16 cellular contexts compared by ENCODE assay signal in the genomic region with DNA sequence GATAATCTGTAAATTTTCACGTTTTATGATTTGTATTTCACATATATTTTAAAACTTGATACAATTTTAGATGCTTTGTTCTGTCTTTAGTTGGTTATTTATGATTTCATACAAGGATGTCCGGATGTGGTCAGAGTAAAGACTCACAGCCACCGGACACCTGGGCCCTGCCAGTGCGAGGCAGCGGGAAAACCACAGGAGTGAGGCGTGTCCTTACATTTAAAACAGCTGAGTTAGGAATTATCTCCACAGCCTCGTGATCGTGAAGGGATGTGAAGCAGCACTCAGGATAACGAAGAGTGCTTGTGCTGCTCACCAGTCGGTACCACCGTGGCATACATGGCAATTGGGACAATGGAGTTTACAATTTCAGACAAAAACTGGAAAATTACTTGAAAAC. TPM values are rescaled to one million over a fixed set of nuclear protein-coding genes. Genes with fewer than 3 reads are reported as not detected.
DNase-seq lines count a peak whose midpoint lies in the region; ATAC-seq, FAIRE-seq and TF ChIP-seq lines count a peak whose summit lies in the region.
"Had no signal": no experiment of that assay in that cellular context is flagged by ENCODE, and none has a peak within 500 bp of the region (broad histone marks: within the 10 kb centered on the region; RNA-seq: fewer than 3 reads in every experiment).

No MANE protein-coding gene starts in this region.

- TF ChIP-seq CTCF in bronchial epithelial cell (IDR thresholded peaks at IDR 0.05; ENCODE audit: insufficient read depth, low read length, severe bottlenecking) (no peak), mesothelial cell of epicardium (IDR thresholded peaks at IDR 0.05; ENCODE audit: unreplicated experiment) (no peak), omental fat pad (IDR thresholded peaks at IDR 0.05) (no peak)

- H3K27me3 Mint-ChIP-seq in IgD-negative memory B cell (no peaks in the 10 kb centered on the region), mesothelial cell of epicardium (ENCODE audit: low read depth) (no peaks in the 10 kb centered on the region)
- H3K27me3 Mint-ChIP-seq: activated naive CD8-positive, alpha-beta T cell treated with anti-CD3 and anti-CD28 coated beads, Interleukin-2, amount 10 ng/mL, durations not matched to agents 7 days and 5 days; memory B cell had no signal

- no peaks in the 10 kb centered on the region for H3K27me3 ChIP-seq in bronchial epithelial cell (ENCODE audit: control insufficient read depth, insufficient read depth, low read length)
- H3K27me3 ChIP-seq: MG63 had no signal

- no peaks in the 10 kb centered on the region for H3K36me3 ChIP-seq in bronchial epithelial cell (ENCODE audit: control insufficient read depth, insufficient read depth, low read length)

- no peak for FAIRE-seq in bronchial epithelial cell (lab: Jason Lieb, UNC)

- ATAC-seq in HG02981 (IDR thresholded peaks at IDR 0.05; ENCODE audit: unreplicated experiment) = no peak
- no peak for ATAC-seq in omental fat pad (ENCODE audit: low FRiP score)
- ATAC-seq: WTC11 had no signal

- H3K4me1 Mint-ChIP-seq in IgD-negative memory B cell (peaks cover 16 to 31% (median 21%) of the 10 kb centered on the region in 3 donors), mesothelial cell of epicardium (peaks cover 21% of the 10 kb centered on the region)

- H3K4me3 ChIP-seq in bronchial epithelial cell (ENCODE audit: low read depth, low read length) = no peak overlapping the region
- H3K4me3 ChIP-seq: MG63 had no signal

- H3K27ac Mint-ChIP-seq in IgD-negative memory B cell (peak overlapping the region in 2 of 3 donors; percentile 27 to 83), mesothelial cell of epicardium (peak overlapping the region; percentile 21)
- H3K27ac Mint-ChIP-seq: activated naive CD8-positive, alpha-beta T cell treated with anti-CD3 and anti-CD28 coated beads, Interleukin-2, amount 10 ng/mL, durations not matched to agents 7 days and 5 days; memory B cell had no signal

- peak; percentile 44 for DNase-seq in A172 (ENCODE audit: low spot score)
- DNase-seq in bronchial epithelial cell (ENCODE audit: low read depth) = peak; percentile 50
- DNase-seq in mesothelial cell of epicardium (ENCODE audit: low spot score in 2 of 2, unreplicated experiment in 2 of 2) = no peak
- no peak for DNase-seq in hypothalamus (lab: John Stamatoyannopoulos, UW)
- DNase-seq in ecto neural progenitor cell (ENCODE audit: low spot score) = no peak
- no peak for DNase-seq in omental fat pad (ENCODE audit: low spot score)
- DNase-seq: activated CD8-positive, alpha-beta memory T cell treated with anti-CD3 and anti-CD28 coated beads, Interleukin-2, amount 50 U/mL, for 4 hours; activated naive CD8-positive, alpha-beta T cell treated with anti-CD3 and anti-CD28 coated beads, Interleukin-2, amount 10 ng/mL, durations not matched to agents 7 days and 5 days; dermis blood vessel endothelial cell; DMS153; NCI-H2171 had no signal

- H3K36me3 Mint-ChIP-seq in IgD-negative memory B cell (peaks cover 2% of the 10 kb centered on the region), mesothelial cell of epicardium (no peaks in the 10 kb centered on the region)

- H3K9me3 Mint-ChIP-seq in IgD-negative memory B cell (no peaks in the 10 kb centered on the region), mesothelial cell of epicardium (no peaks in the 10 kb centered on the region)
- H3K9me3 Mint-ChIP-seq: activated naive CD8-positive, alpha-beta T cell treated with anti-CD3 and anti-CD28 coated beads, Interleukin-2, amount 10 ng/mL, durations not matched to agents 7 days and 5 days; memory B cell had no signal

- H3K4me3 Mint-ChIP-seq in IgD-negative memory B cell = peak overlapping the region in 2 of 4 donors; percentile 5 to 75
- no peak overlapping the region for H3K4me3 Mint-ChIP-seq in mesothelial cell of epicardium
- H3K4me3 Mint-ChIP-seq: activated naive CD8-positive, alpha-beta T cell treated with anti-CD3 and anti-CD28 coated beads, Interleukin-2, amount 10 ng/mL, durations not matched to agents 7 days and 5 days; memory B cell; WTC11 had no signal

RNA-seq across cellular contexts. Expression of gene SNX18, which starts 14.0 kb away (rescaled TPM):
- 12.4 and 14.7 TPM in 2 replicates for total RNA-seq in A172 (2014; rRNA removed; shearing (Covaris generic))
- polyA plus RNA-seq in IgD-negative memory B cell = 4.0 TPM
- total RNA-seq in bronchial epithelial cell (25.8 and 42.1 TPM in 2 replicates), mesothelial cell of epicardium (17.2 to 18.6 TPM (median 18.1 TPM) in 3 replicates), omental fat pad (10 to 100 TPM; 21.9 to 53.9 (median 31.1) TPM)

Comparison
In these comparisons a context has a peak if more than half of its experiments do, and no peak if none do; other contexts are left out.
1. DNase-seq: peak in A172 (single experiment) and bronchial epithelial cell (single experiment); none in mesothelial cell of epicardium (0 of 2), hypothalamus (0 of 51), ecto neural progenitor cell (single experiment) and omental fat pad (single experiment).